Comparison of ENCODE assay signal across 32 cellular contexts in genomic region chr22:25200967-25201366, GRCh38. TPM values are rescaled to one million over a fixed set of nuclear protein-coding genes. Genes with fewer than 3 reads are reported as not detected.
"Had no signal": no experiment of that assay in that cellular context is flagged by ENCODE, and none has a peak within 500 bp of the region (broad histone marks: within the 10 kb centered on the region; RNA-seq: fewer than 3 reads in every experiment).

No MANE protein-coding gene starts in this region.

- H3K27ac Mint-ChIP-seq: activated CD4-positive, alpha-beta memory T cell treated with anti-CD3 and anti-CD28 coated beads, Interleukin-2, amount 10 ng/mL, durations not matched to agents 7 days and 5 days; activated CD8-positive, alpha-beta memory T cell treated with anti-CD3 and anti-CD28 coated beads, Interleukin-2, amount 10 ng/mL, durations not matched to agents 7 days and 5 days; activated T-cell treated with anti-CD3 and anti-CD28 coated beads, Interleukin-2, amount 50 U/mL, for 72 hours; activated T-helper 17 cell treated with anti-CD3 and anti-CD28 coated beads, Interleukin-2, amount 50 U/mL, for 72 hours had no signal

- H3K36me3 Mint-ChIP-seq: activated CD8-positive, alpha-beta memory T cell treated with anti-CD3 and anti-CD28 coated beads, Interleukin-2, amount 10 ng/mL, durations not matched to agents 7 days and 5 days had no signal

- H3K4me1 Mint-ChIP-seq: activated T-helper 17 cell treated with anti-CD3 and anti-CD28 coated beads, Interleukin-2, amount 50 U/mL, for 72 hours had no signal

- H3K4me1 ChIP-seq: adrenal gland, body of pancreas, breast epithelium, Peyer's patch had no signal

- H3K9me3 Mint-ChIP-seq: activated CD4-positive, alpha-beta memory T cell treated with anti-CD3 and anti-CD28 coated beads, Interleukin-2, amount 10 ng/mL, durations not matched to agents 7 days and 5 days; activated T-cell treated with anti-CD3 and anti-CD28 coated beads, Interleukin-2, amount 50 U/mL, for 72 hours; activated T-helper 17 cell treated with anti-CD3 and anti-CD28 coated beads, Interleukin-2, amount 50 U/mL, for 72 hours had no signal

- H3K27me3 Mint-ChIP-seq: activated CD4-positive, alpha-beta memory T cell treated with anti-CD3 and anti-CD28 coated beads, Interleukin-2, amount 10 ng/mL, durations not matched to agents 7 days and 5 days; activated CD8-positive, alpha-beta memory T cell treated with anti-CD3 and anti-CD28 coated beads, Interleukin-2, amount 10 ng/mL, durations not matched to agents 7 days and 5 days; activated T-helper 17 cell treated with anti-CD3 and anti-CD28 coated beads, Interleukin-2, amount 50 U/mL, for 72 hours had no signal

- H3K27ac ChIP-seq: adrenal gland, body of pancreas, breast epithelium, Peyer's patch, WERI-Rb-1 had no signal

- H3K4me3 Mint-ChIP-seq: activated CD4-positive, alpha-beta memory T cell treated with anti-CD3 and anti-CD28 coated beads, Interleukin-2, amount 10 ng/mL, durations not matched to agents 7 days and 5 days; activated CD8-positive, alpha-beta memory T cell treated with anti-CD3 and anti-CD28 coated beads, Interleukin-2, amount 10 ng/mL, durations not matched to agents 7 days and 5 days; activated T-cell treated with anti-CD3 and anti-CD28 coated beads, Interleukin-2, amount 50 U/mL, for 72 hours; activated T-helper 17 cell treated with anti-CD3 and anti-CD28 coated beads, Interleukin-2, amount 50 U/mL, for 72 hours had no signal

- H3K36me3 ChIP-seq: adrenal gland, breast epithelium, WERI-Rb-1 had no signal

- H3K4me3 ChIP-seq: adrenal gland, body of pancreas, breast epithelium, Peyer's patch had no signal

- ATAC-seq: activated T-cell treated with anti-CD3 and anti-CD28 coated beads, Interleukin-2, amount 50 U/mL, for 72 hours; activated T-helper 17 cell treated with anti-CD3 and anti-CD28 coated beads, Interleukin-2, amount 50 U/mL, for 72 hours; body of pancreas; Right ventricle myocardium inferior had no signal

- H3K27me3 ChIP-seq: adrenal gland, body of pancreas, breast epithelium, Peyer's patch had no signal

- H3K9me3 ChIP-seq: adrenal gland, body of pancreas, breast epithelium, Peyer's patch had no signal

- DNase-seq: activated CD4-positive, alpha-beta memory T cell treated with anti-CD3 and anti-CD28 coated beads, Interleukin-2, amount 10 ng/mL, durations not matched to agents 7 days and 5 days; activated CD4-positive, alpha-beta T cell treated with anti-CD3 and anti-CD28 coated beads for 1 hour; activated CD4-positive, alpha-beta T cell treated with anti-CD3 and anti-CD28 coated beads for 48 hours; activated CD4-positive, CD25-positive, alpha-beta regulatory T cell; activated CD8-positive, alpha-beta memory T cell treated with anti-CD3 and anti-CD28 coated beads for 24 hours; activated effector memory CD4-positive, alpha-beta T cell treated with anti-CD3 and anti-CD28 coated beads, Interleukin-2, amount 50 U/mL, for 16 hours; activated naive CD4-positive, alpha-beta T cell; activated naive CD4-positive, alpha-beta T cell treated with anti-CD3 and anti-CD28 coated beads, Interleukin-2, amount 50 U/mL, for 16 hours; activated T-cell treated with anti-CD3 and anti-CD28 coated beads, Interleukin-2, amount 50 U/mL, for 1 hour; activated T-cell treated with anti-CD3 and anti-CD28 coated beads, Interleukin-2, amount 50 U/mL, for 72 hours; adrenal gland; body of pancreas; NCI-H1105; NCI-H1417 treated with DMSO at 0.1 percent for 48 hours; NCI-H1694; NCI-H1930; NCI-H345; NCI-H524 treated with DMSO at 0.1 percent for 48 hours; Peyer's patch; RPMI8226; T1000; WERI-Rb-1 had no signal

RNA-seq across cellular contexts. Expression of gene CRYBB3, which starts 1.3 kb away (rescaled TPM):
- total RNA-seq: activated T-helper 17 cell treated with anti-CD3 and anti-CD28 coated beads, Interleukin-2, amount 50 U/mL, for 72 hours; body of pancreas; cardiac septum; M059J; NCI-H460; Right ventricle myocardium inferior; T-helper 1 cell treated with Interleukin-12 subunit alpha and Interleukin-12 subunit beta and Interleukin-4 antibody, amounts not matched to agents 30 ng/mL and 1 ng/mL, for 36 hours had no signal

RNA-seq across cellular contexts. Expression of gene CRYBB2, which starts 18.5 kb away (rescaled TPM):
- total RNA-seq: activated CD4-positive, alpha-beta memory T cell treated with anti-CD3 and anti-CD28 coated beads, Interleukin-2, amount 10 ng/mL, durations not matched to agents 7 days and 5 days; activated CD8-positive, alpha-beta memory T cell treated with anti-CD3 and anti-CD28 coated beads, Interleukin-2, amount 10 ng/mL, durations not matched to agents 7 days and 5 days; adrenal gland; astrocyte; body of pancreas; cardiac septum; NCI-H460; Right ventricle myocardium inferior; T-helper 1 cell treated with Interleukin-12 subunit alpha and Interleukin-12 subunit beta and Interleukin-4 antibody, amounts not matched to agents 30 ng/mL and 1 ng/mL, for 36 hours; T-helper 2 cell treated with Interferon-gamma antibody and Interleukin-4, amounts not matched to agents 100 ng/mL and 5 ng/mL, for 36 hours had no signal
